8 cellular contexts compared by ENCODE assay signal in genomic region chr7:106112118-106112971, GRCh38. TPM values are rescaled to one million over a fixed set of nuclear protein-coding genes. Genes with fewer than 3 reads are reported as not detected.
DNase-seq lines count a peak whose midpoint lies in the region; ATAC-seq, FAIRE-seq and TF ChIP-seq lines count a peak whose summit lies in the region.

SYPL1 (minus strand) TSS chr7:106112312; CDS start chr7:106112208, 104 bp downstream.

- ATAC-seq in HG02798 (IDR thresholded peaks at IDR 0.05; ENCODE audit: poor library complexity, unreplicated experiment), result peak; percentile 86
- ATAC-seq in psoas muscle, result peak; percentile 86 to 93 (median 88)

- H3K4me3 ChIP-seq in GM12875 (ENCODE audit: low read depth, low read length), result peak within 1 kb of the TSS; percentile 94
- peak within 1 kb of the TSS; percentile 71 for H3K4me3 ChIP-seq in left ventricle myocardium inferior
- H3K4me3 ChIP-seq in psoas muscle, result peak within 1 kb of the TSS; percentile 84

- WGBS in psoas muscle, 3 donors, result 1 to 3% (median 2%) methylated on average over 41 to 76 of the region's 76 CpGs

- intact Hi-C loops in left ventricle myocardium inferior (cut with micrococcal nuclease), result no loop called here
- intact Hi-C loops in psoas muscle (cut with DNase I), result loop anchor here (1.0 to 10.0 kb wide), 4 partner anchors 27 to 1098 kb away; partner anchors contain the start of gene KMT2E (in 1 of the 2)

- no peaks in the 10 kb centered on the region for H3K27me3 ChIP-seq in left ventricle myocardium inferior (ENCODE audit: low read depth)
- H3K27me3 ChIP-seq in psoas muscle (ENCODE audit: insufficient read depth in 3 of 3, low read length in 2 of 3), result no peaks in the 10 kb centered on the region

- H3K36me3 ChIP-seq in left ventricle myocardium inferior, result no peaks in the 10 kb centered on the region
- H3K36me3 ChIP-seq in psoas muscle (ENCODE audit: insufficient read depth in 1 of 2, low read depth in 1 of 2), result no peaks in the 10 kb centered on the region

- H3K4me1 ChIP-seq in left ventricle myocardium inferior (peaks cover 52% of the 10 kb centered on the region), psoas muscle (peaks cover 54% of the 10 kb centered on the region)

- peak; percentile 95 for FAIRE-seq in urothelium cell line (lab: Jason Lieb, UNC)

- H3K27ac ChIP-seq in left ventricle myocardium inferior (replicated peaks) (peak within 1 kb of the TSS; percentile 100), psoas muscle (peak within 1 kb of the TSS; percentile 99)

- peak; percentile 51 for DNase-seq in NCI-H1436 treated with DMSO at 0.1 percent for 48 hours (lab: John Stamatoyannopoulos, UW)
- peak; percentile 91 to 94 (median 92) for DNase-seq in T-helper 1 cell
- DNase-seq in amniotic epithelial cell (ENCODE audit: low read depth), result peak; percentile 91
- DNase-seq in left ventricle myocardium inferior, result peak; percentile 96
- peak; percentile 93 to 97 for DNase-seq in psoas muscle
- peak; percentile 99 for DNase-seq in urothelium cell line (ENCODE audit: low spot score)

- TF ChIP-seq CTCF in GM12875 (IDR thresholded peaks at IDR 0.05; ENCODE audit: borderline replicate concordance, insufficient read depth, low read depth, low read length) (peak; percentile 8; the same call in 1 of the 2 replicates), left ventricle myocardium inferior (IDR thresholded peaks at IDR 0.05; ENCODE audit: borderline replicate concordance) (peak; percentile 26), psoas muscle (IDR thresholded peaks at IDR 0.05) (no peak)

- no peaks in the 10 kb centered on the region for H3K9me3 ChIP-seq in left ventricle myocardium inferior (replicated peaks)
- H3K9me3 ChIP-seq in psoas muscle, result no peaks in the 10 kb centered on the region

RNA-seq across cellular contexts. Expression of gene SYPL1, which starts in this region (rescaled TPM):
- total RNA-seq in left ventricle myocardium inferior (83.6 TPM), psoas muscle (100 to 1,000 TPM in 1 of 4 donors, 10 to 100 TPM in 3; 68.3 to 113 (median 80.2) TPM)
- 100 to 1,000 TPM in 1 of 3 donors, 10 to 100 TPM in 2; 66.3 to 110 (median 72.1) TPM for polyA plus RNA-seq in psoas muscle

Comparison
In these comparisons a context has a peak if more than half of its experiments do, and no peak if none do; other contexts are left out.
1. Peak in every context shown above with its lines: DNase-seq, ATAC-seq, H3K4me3 ChIP-seq and H3K27ac ChIP-seq.